ENCODE assay signal across 1 cellular context in genomic region chr14:37848985-37849605, GRCh38.
A peak's percentile ranks its signal among the peaks of the same experiment; 100 is the strongest.
TF ChIP-seq lines count a peak whose summit lies in the region.

No MANE protein-coding gene starts in this region.

TF ChIP-seq in HepG2, 621 proteins besides CTCF, POLR2A, EP300 and RAD21 (continued from another document):
- TF ChIP-seq IKZF5 (CRISPR knock-in tag; IDR thresholded peaks at IDR 0.05) (no peak), NPAS2 (CRISPR knock-in tag; IDR thresholded peaks at IDR 0.05; ENCODE audit: borderline replicate concordance) (no peak), SNAI1 (CRISPR knock-in tag; IDR thresholded peaks at IDR 0.05; ENCODE audit: borderline replicate concordance) (no peak), YEATS2 (CRISPR knock-in tag; IDR thresholded peaks at IDR 0.05; ENCODE audit: borderline replicate concordance) (no peak), ZKSCAN1 (IDR thresholded peaks at IDR 0.05; ENCODE audit: low read length) (no peak), MYNN (CRISPR knock-in tag; IDR thresholded peaks at IDR 0.05; ENCODE audit: low read depth) (no peak), TGIF2 (CRISPR knock-in tag; IDR thresholded peaks at IDR 0.05) (no peak), ZBTB7B (CRISPR knock-in tag; IDR thresholded peaks at IDR 0.05) (no peak), GFI1 (CRISPR knock-in tag; IDR thresholded peaks at IDR 0.05; ENCODE audit: borderline replicate concordance) (0 out of 2 replicates have a peak, but pooled peaks have one; percentile 22), NR2F1 (CRISPR knock-in tag; IDR thresholded peaks at IDR 0.05) (peak; percentile 80 to 84), STAT6 (CRISPR knock-in tag; IDR thresholded peaks at IDR 0.05; ENCODE audit: borderline replicate concordance) (no peak), JUNB (CRISPR knock-in tag; IDR thresholded peaks at IDR 0.05; ENCODE audit: borderline replicate concordance) (no peak), NBN (conservative IDR thresholded peaks at IDR 0.05) (no peak), CCDC6 (CRISPR knock-in tag; IDR thresholded peaks at IDR 0.05) (no peak), ATF4 (CRISPR knock-in tag; IDR thresholded peaks at IDR 0.05) (0 out of 4 replicates have a peak, but pooled peaks of 1 of the 2 experiments have one; percentile 17), ZBTB40 (IDR thresholded peaks at IDR 0.05) (no peak), ZBTB40 (CRISPR knock-in tag; IDR thresholded peaks at IDR 0.05) (no peak), GLI4 (CRISPR knock-in tag; IDR thresholded peaks at IDR 0.05; ENCODE audit: borderline replicate concordance) (no peak), HNF1A (IDR thresholded peaks at IDR 0.05; ENCODE audit: low read depth) (no peak), HNF1A (CRISPR knock-in tag; IDR thresholded peaks at IDR 0.05; ENCODE audit: borderline replicate concordance) (no peak), NR2C2 (CRISPR knock-in tag; IDR thresholded peaks at IDR 0.05; ENCODE audit: borderline replicate concordance) (no peak), ARID5B (CRISPR knock-in tag; IDR thresholded peaks at IDR 0.05) (peak; percentile 78), ZMAT3 (CRISPR knock-in tag; conservative IDR thresholded peaks at IDR 0.05) (0 out of 2 replicates have a peak, but pooled peaks have one; percentile 33)
